Comparison of ENCODE assay signal across 19 cellular contexts in genomic region chr6:99152345-99152643, GRCh38.
DNase-seq lines count a peak whose midpoint lies in the region; ATAC-seq and TF ChIP-seq lines count a peak whose summit lies in the region.
"Had no signal": no experiment of that assay in that cellular context is flagged by ENCODE, and none has a peak within 500 bp of the region (broad histone marks: within the 10 kb centered on the region; RNA-seq: fewer than 3 reads in every experiment).

No MANE protein-coding gene starts in this region.

- H3K36me3 Mint-ChIP-seq in chondrocyte (ENCODE audit: low read depth) (no peaks in the 10 kb centered on the region), mesothelial cell of epicardium (no peaks in the 10 kb centered on the region)
- H3K36me3 Mint-ChIP-seq: CD4-positive, alpha-beta memory T cell; T-cell had no signal

- H2AFZ ChIP-seq in HCT116 (ENCODE audit: low read depth, low read length, poor library complexity, severe bottlenecking) (no peak overlapping the region), OCI-LY3 (ENCODE audit: low read depth, low read length) (no peak overlapping the region)
- H2AFZ ChIP-seq: PC-9 had no signal

- no peaks in the 10 kb centered on the region for H3K4me1 ChIP-seq in HCT116 (ENCODE audit: control insufficient read depth in 1 of 2, insufficient read depth in 2 of 2, low read length in 2 of 2)
- H3K4me1 ChIP-seq in OCI-LY3 (ENCODE audit: low read length): no peaks in the 10 kb centered on the region
- H3K4me1 ChIP-seq: A549, BE2C, Caco-2, SJCRH30 had no signal

- CTCF ChIA-PET in HCT116 (lab: Charles Lee): interaction anchor here (0.6 to 4.0 kb wide), 5 partner anchors 13 to 90 kb away, joined by 3 to 38 read pairs (median 4); no protein-coding TSS in a partner anchor

- H3K9ac ChIP-seq in HCT116 (ENCODE audit: low read length): no peak overlapping the region
- no peak overlapping the region for H3K9ac ChIP-seq in OCI-LY3 (ENCODE audit: low read length)

- RAD21 ChIA-PET in HCT116 (lab: Charles Lee; ENCODE audit: low non-redundant PET in 1 of 2, low total read pairs in 2 of 2, uncharacterized antibody in 2 of 2, unreplicated experiment in 2 of 2): no interaction called here

- H3K4me1 Mint-ChIP-seq in chondrocyte (ENCODE audit: low read depth) (no peaks in the 10 kb centered on the region), mesothelial cell of epicardium (peaks cover 2% of the 10 kb centered on the region)
- H3K4me1 Mint-ChIP-seq: CD4-positive, alpha-beta memory T cell; T-cell had no signal

- TF ChIP-seq RAD21 in HCT116 (IDR thresholded peaks at IDR 0.05; ENCODE audit: low read depth): no peak

- ATAC-seq in HCT116 (peak; percentile 8; the same call in 1 of the 2 replicates), GM21528 (IDR thresholded peaks at IDR 0.05; ENCODE audit: low FRiP score, unreplicated experiment) (no peak)
- ATAC-seq: T-cell had no signal

- intact Hi-C loops in HCT116 (cut with micrococcal nuclease): loop anchor here (1.0 to 2.0 kb wide), 2 partner anchors 67 to 90 kb away; no protein-coding TSS in a partner anchor

- H3K9me3 ChIP-seq in HCT116 (ENCODE audit: control insufficient read depth in 1 of 2, insufficient read depth in 1 of 2, low read depth in 1 of 2, low read length in 2 of 2) (no peaks in the 10 kb centered on the region), OCI-LY3 (ENCODE audit: insufficient read depth, low read length) (no peaks in the 10 kb centered on the region)
- H3K9me3 ChIP-seq: A549, BE2C, Caco-2, SJCRH30 had no signal

- H3K9me3 Mint-ChIP-seq in chondrocyte (ENCODE audit: low read depth) (no peaks in the 10 kb centered on the region), mesothelial cell of epicardium (no peaks in the 10 kb centered on the region)
- H3K9me3 Mint-ChIP-seq: CD4-positive, alpha-beta memory T cell; T-cell; T-helper 2 cell treated with Interferon-gamma antibody and Interleukin-4, amounts not matched to agents 5 μg/mL and 100 μg/mL, for 36 hours had no signal

- H3K79me2 ChIP-seq in HCT116 (ENCODE audit: insufficient read depth, low read length) (no peaks in the 10 kb centered on the region), OCI-LY3 (ENCODE audit: low read length) (no peaks in the 10 kb centered on the region)

- H3K27ac Mint-ChIP-seq in chondrocyte (ENCODE audit: unreplicated experiment): no peak overlapping the region
- H3K27ac Mint-ChIP-seq in mesothelial cell of epicardium: no peak overlapping the region
- H3K27ac Mint-ChIP-seq: CD4-positive, alpha-beta memory T cell; T-cell; T-helper 2 cell treated with Interferon-gamma antibody and Interleukin-4, amounts not matched to agents 5 μg/mL and 100 μg/mL, for 36 hours had no signal

- no peaks in the 10 kb centered on the region for H3K9me2 ChIP-seq in HCT116 (ENCODE audit: insufficient read depth)

- peaks cover 10% of the 10 kb centered on the region for H3K27me3 Mint-ChIP-seq in chondrocyte (ENCODE audit: low read depth)
- peaks cover 10% of the 10 kb centered on the region for H3K27me3 Mint-ChIP-seq in mesothelial cell of epicardium (ENCODE audit: low read depth)
- H3K27me3 Mint-ChIP-seq: CD4-positive, alpha-beta memory T cell had no signal

- no TSS peak for BruUV-seq in HCT116 (replicated peaks; lab: Mats Ljungman, UMichigan)

- no peaks in the 10 kb centered on the region for H3K27me3 ChIP-seq in HCT116 (ENCODE audit: insufficient read depth, low read length)
- no peaks in the 10 kb centered on the region for H3K27me3 ChIP-seq in OCI-LY3 (ENCODE audit: low read depth, low read length)
- H3K27me3 ChIP-seq: BE2C, SJCRH30 had no signal

- no peak overlapping the region for H3K4me2 ChIP-seq in HCT116 (ENCODE audit: low read length)
- H3K4me2 ChIP-seq in OCI-LY3 (ENCODE audit: low read length): 0 out of 2 replicates have a peak overlapping the region, but pooled peaks have one; percentile 18
- H3K4me2 ChIP-seq: A549, PC-9 had no signal

- POLR2A ChIA-PET in HCT116 (lab: Charles Lee): no interaction called here

- no peak for TF ChIP-seq POLR2A in HCT116 (IDR thresholded peaks at IDR 0.05; ENCODE audit: borderline replicate concordance, extremely low read depth, insufficient read depth, insufficient read length)

- peak; percentile 64 for TF ChIP-seq CTCF in C4-2B (conservative IDR thresholded peaks at IDR 0.05)
- no peak; a peak in 1 of 6 replicates for TF ChIP-seq CTCF in HCT116 (IDR thresholded peaks at IDR 0.05 in 2 of 3, conservative IDR thresholded peaks at IDR 0.05 in 1 of 3; ENCODE audit: borderline replicate concordance in 1 of 3, insufficient read depth in 1 of 3, low read depth in 2 of 3, low read length in 2 of 3)
- no peak for TF ChIP-seq CTCF in OCI-LY3 (IDR thresholded peaks at IDR 0.05; ENCODE audit: low read depth, low read length)
- TF ChIP-seq CTCF in chondrocyte (IDR thresholded peaks at IDR 0.05): peak; percentile 23
- TF ChIP-seq CTCF in mesothelial cell of epicardium (IDR thresholded peaks at IDR 0.05; ENCODE audit: unreplicated experiment): no peak

- no peaks in the 10 kb centered on the region for H3K36me3 ChIP-seq in HCT116 (ENCODE audit: control insufficient read depth in 1 of 2, insufficient read depth in 2 of 2, low read length in 2 of 2)
- no peaks in the 10 kb centered on the region for H3K36me3 ChIP-seq in OCI-LY3 (replicated peaks; ENCODE audit: low read depth, low read length)
- H3K36me3 ChIP-seq: BE2C, SJCRH30 had no signal

- H3K4me3 ChIP-seq in HCT116 (replicated peaks in 1 of 2; ENCODE audit: low read depth in 1 of 2, low read length in 2 of 2) (no peak overlapping the region), OCI-LY3 (ENCODE audit: low read length) (no peak overlapping the region)
- H3K4me3 ChIP-seq: A549, GM12878, PC-9, SJCRH30 had no signal

- H3K27ac ChIP-seq in C4-2B (no peak overlapping the region), HCT116 (ENCODE audit: low read depth, low read length) (no peak overlapping the region), OCI-LY3 (ENCODE audit: low read length) (no peak overlapping the region)
- H3K27ac ChIP-seq: A549, PC-9, SJCRH30 had no signal

- DNase-seq in HCT116 (ENCODE audit: low read depth, low spot score) (no peak), chondrocyte (ENCODE audit: low spot score) (no peak), mesothelial cell of epicardium (ENCODE audit: low spot score in 2 of 2, unreplicated experiment in 2 of 2) (no peak), NCI-H146 treated with DMSO at 0.1 percent for 48 hours (lab: John Stamatoyannopoulos, UW; ENCODE audit: unreplicated experiment) (no peak)
- DNase-seq: MV-4-11, NCI-H2107, NCI-H446 treated with DMSO at 0.1 percent for 48 hours had no signal

- no peaks in the 10 kb centered on the region for H4K20me1 ChIP-seq in HCT116 (ENCODE audit: insufficient read depth)
- no peaks in the 10 kb centered on the region for H4K20me1 ChIP-seq in OCI-LY3 (ENCODE audit: insufficient read depth, low read length)

- H3K4me3 Mint-ChIP-seq in chondrocyte (ENCODE audit: unreplicated experiment) (no peak overlapping the region), mesothelial cell of epicardium (no peak overlapping the region)
- H3K4me3 Mint-ChIP-seq: CD4-positive, alpha-beta memory T cell; T-cell; T-helper 2 cell treated with Interferon-gamma antibody and Interleukin-4, amounts not matched to agents 5 μg/mL and 100 μg/mL, for 36 hours had no signal

TF ChIP-seq in HCT116, 20 proteins besides CTCF, POLR2A, EP300 and RAD21:
- TF ChIP-seq EGR1 (IDR thresholded peaks at IDR 0.05; ENCODE audit: low read depth) (no peak), EZH2 (IDR thresholded peaks at IDR 0.05) (no peak), YY1 (IDR thresholded peaks at IDR 0.05; ENCODE audit: extremely low read depth, insufficient replicate concordance, low read depth, low read length) (no peak), FOSL1 (IDR thresholded peaks at IDR 0.05; ENCODE audit: low read depth) (no peak), CBX3 (IDR thresholded peaks at IDR 0.05; ENCODE audit: low read depth) (no peak)
- TF ChIP-seq, protein P1, sequence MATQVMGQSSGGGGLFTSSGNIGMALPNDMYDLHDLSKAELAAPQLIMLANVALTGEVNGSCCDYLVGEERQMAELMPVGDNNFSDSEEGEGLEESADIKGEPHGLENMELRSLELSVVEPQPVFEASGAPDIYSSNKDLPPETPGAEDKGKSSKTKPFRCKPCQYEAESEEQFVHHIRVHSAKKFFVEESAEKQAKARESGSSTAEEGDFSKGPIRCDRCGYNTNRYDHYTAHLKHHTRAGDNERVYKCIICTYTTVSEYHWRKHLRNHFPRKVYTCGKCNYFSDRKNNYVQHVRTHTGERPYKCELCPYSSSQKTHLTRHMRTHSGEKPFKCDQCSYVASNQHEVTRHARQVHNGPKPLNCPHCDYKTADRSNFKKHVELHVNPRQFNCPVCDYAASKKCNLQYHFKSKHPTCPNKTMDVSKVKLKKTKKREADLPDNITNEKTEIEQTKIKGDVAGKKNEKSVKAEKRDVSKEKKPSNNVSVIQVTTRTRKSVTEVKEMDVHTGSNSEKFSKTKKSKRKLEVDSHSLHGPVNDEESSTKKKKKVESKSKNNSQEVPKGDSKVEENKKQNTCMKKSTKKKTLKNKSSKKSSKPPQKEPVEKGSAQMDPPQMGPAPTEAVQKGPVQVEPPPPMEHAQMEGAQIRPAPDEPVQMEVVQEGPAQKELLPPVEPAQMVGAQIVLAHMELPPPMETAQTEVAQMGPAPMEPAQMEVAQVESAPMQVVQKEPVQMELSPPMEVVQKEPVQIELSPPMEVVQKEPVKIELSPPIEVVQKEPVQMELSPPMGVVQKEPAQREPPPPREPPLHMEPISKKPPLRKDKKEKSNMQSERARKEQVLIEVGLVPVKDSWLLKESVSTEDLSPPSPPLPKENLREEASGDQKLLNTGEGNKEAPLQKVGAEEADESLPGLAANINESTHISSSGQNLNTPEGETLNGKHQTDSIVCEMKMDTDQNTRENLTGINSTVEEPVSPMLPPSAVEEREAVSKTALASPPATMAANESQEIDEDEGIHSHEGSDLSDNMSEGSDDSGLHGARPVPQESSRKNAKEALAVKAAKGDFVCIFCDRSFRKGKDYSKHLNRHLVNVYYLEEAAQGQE (IDR thresholded peaks at IDR 0.05; ENCODE audit: low read depth): no peak

Comparison
In these comparisons a context has a peak if more than half of its experiments do, and no peak if none do; other contexts are left out.
1. CTCF ChIP-seq: peak in C4-2B (single experiment) and chondrocyte (single experiment); none in HCT116 (0 of 3), OCI-LY3 (single experiment) and mesothelial cell of epicardium (single experiment).